In the genomic region with DNA sequence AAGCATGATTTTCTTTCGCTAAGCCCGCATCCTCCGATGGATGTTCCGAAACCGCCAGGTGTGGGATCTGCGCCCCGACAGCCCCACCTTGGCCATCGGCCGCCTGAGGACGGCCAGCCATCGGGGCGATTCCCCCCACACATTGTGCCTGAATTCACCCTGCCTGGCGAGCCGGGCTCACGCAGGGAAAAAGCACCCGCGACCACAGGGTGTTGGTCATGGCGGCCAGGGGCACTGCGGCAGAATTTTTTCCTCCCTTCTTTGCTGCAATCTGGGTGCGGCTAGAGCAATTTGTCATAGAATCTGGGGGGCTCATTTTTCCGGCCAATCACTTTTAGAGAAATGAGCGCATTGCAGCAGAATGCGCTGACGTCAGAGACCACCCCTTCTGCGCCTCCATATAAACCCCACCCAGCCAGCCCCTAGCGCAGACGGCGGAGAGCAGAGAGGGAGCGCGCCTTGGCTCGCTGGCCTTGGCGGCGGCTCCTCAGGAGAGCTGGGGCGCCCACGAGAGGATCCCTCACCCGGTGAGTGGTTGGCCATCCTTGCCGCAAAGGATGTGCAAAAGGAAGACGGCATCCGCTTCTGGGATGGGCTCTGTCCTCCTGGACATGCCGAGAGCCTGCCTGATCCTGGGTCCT, we compare ENCODE assay signal across 11 cellular contexts. TPM values are rescaled to one million over a fixed set of nuclear protein-coding genes. Genes with fewer than 3 reads are reported as not detected.
DNase-seq lines count a peak whose midpoint lies in the region; ATAC-seq and TF ChIP-seq lines count a peak whose summit lies in the region.
"Had no signal": no experiment of that assay in that cellular context is flagged by ENCODE, and none has a peak within 500 bp of the region (broad histone marks: within the 10 kb centered on the region; RNA-seq: fewer than 3 reads in every experiment).

A gene (plus strand): TSS at position 428 of the 641 bp plus-strand sequence.

- TF ChIP-seq POLR2A in breast epithelium (IDR thresholded peaks at IDR 0.05): peak; percentile 80

- no peaks in the 10 kb centered on the region for H3K4me1 ChIP-seq in breast epithelium

- ATAC-seq in naive thymus-derived CD8-positive, alpha-beta T cell: no peak
- ATAC-seq in HG02678 (IDR thresholded peaks at IDR 0.05; ENCODE audit: unreplicated experiment): no peak
- ATAC-seq: stimulated activated memory B cell treated with anti-CD40 and anti-IgM and Interleukin-4, amounts not matched to agents 10 μg/mL and 1 μg/mL and 100 μg/mL, for 72 hours had no signal

- DNase-seq in breast epithelium (ENCODE audit: low spot score in 2 of 2) (peak in 1 of 2 donors; percentile 21), MCF 10A (ENCODE audit: unreplicated experiment) (no peak), epithelial cell of esophagus (ENCODE audit: low read depth) (peak; percentile 23), KBM-7 (no peak), DMS79 (lab: John Stamatoyannopoulos, UW) (no peak), SKM-1 (lab: John Stamatoyannopoulos, UW; ENCODE audit: unreplicated experiment) (no peak)
- DNase-seq in naive thymus-derived CD8-positive, alpha-beta T cell: no peak
- DNase-seq: MV-4-11 had no signal

- TF ChIP-seq CTCF in breast epithelium (IDR thresholded peaks at IDR 0.05): no peak
- TF ChIP-seq CTCF in MCF 10A (IDR thresholded peaks at IDR 0.05; ENCODE audit: unreplicated experiment): no peak
- no peak for TF ChIP-seq CTCF in epithelial cell of esophagus (IDR thresholded peaks at IDR 0.05; ENCODE audit: insufficient read depth, low read depth, low read length, missing control alignments)

- peak within 1 kb of the TSS; percentile 45 to 67 for H3K27ac ChIP-seq in breast epithelium
- H3K27ac ChIP-seq: BLaER1 treated with 17β-estradiol and CSF1 and Interleukin-3, amounts not matched to agents 10 nM and 100 nM had no signal

- peaks cover 0 to 19% of the 10 kb centered on the region in 2 donors for H3K27me3 ChIP-seq in breast epithelium
- H3K27me3 ChIP-seq: BLaER1 treated with 17β-estradiol and CSF1 and Interleukin-3, amounts not matched to agents 10 nM and 100 nM had no signal

- no TSS peak for BruUV-seq in MCF 10A (replicated peaks; lab: Mats Ljungman, UMichigan)

- H3K4me3 Mint-ChIP-seq in MCF 10A (ENCODE audit: unreplicated experiment): no peak within 1 kb of the TSS
- H3K4me3 Mint-ChIP-seq in naive thymus-derived CD8-positive, alpha-beta T cell: peak within 1 kb of the TSS in 7 of 10 donors; percentile 24 to 62 (median 54)
- H3K4me3 Mint-ChIP-seq: stimulated activated memory B cell treated with anti-CD40 and anti-IgM and Interleukin-4, amounts not matched to agents 10 μg/mL and 1 μg/mL and 100 μg/mL, for 72 hours had no signal

- intact Hi-C loops in breast epithelium (cut with DNase I; ENCODE audit: low total_unique reads) (no loop called here), MCF 10A (cut with micrococcal nuclease) (no loop called here)

- no peaks in the 10 kb centered on the region for H3K36me3 Mint-ChIP-seq in MCF 10A (ENCODE audit: insufficient read depth, unreplicated experiment)
- H3K36me3 Mint-ChIP-seq in naive thymus-derived CD8-positive, alpha-beta T cell: peaks cover 0 to 6% (median 0%) of the 10 kb centered on the region in 3 donors

- in situ Hi-C loops in KBM-7 (cut with MboI; ENCODE audit: low pct_unique_long_range_greater_than_20kb, low sequenced_read_pairs): no loop called here

- no peaks in the 10 kb centered on the region for H3K36me3 ChIP-seq in breast epithelium
- H3K36me3 ChIP-seq: BLaER1 treated with 17β-estradiol and CSF1 and Interleukin-3, amounts not matched to agents 10 nM and 100 nM had no signal

- H3K27me3 Mint-ChIP-seq in MCF 10A (ENCODE audit: insufficient read depth, unreplicated experiment): peaks cover 26% of the 10 kb centered on the region
- peaks cover 15 to 76% (median 40%) of the 10 kb centered on the region in 5 donors for H3K27me3 Mint-ChIP-seq in naive thymus-derived CD8-positive, alpha-beta T cell

- no peak within 1 kb of the TSS for H3K27ac Mint-ChIP-seq in MCF 10A (ENCODE audit: low read depth, unreplicated experiment)
- H3K27ac Mint-ChIP-seq in naive thymus-derived CD8-positive, alpha-beta T cell: no peak within 1 kb of the TSS
- H3K27ac Mint-ChIP-seq: stimulated activated memory B cell treated with anti-CD40 and anti-IgM and Interleukin-4, amounts not matched to agents 10 μg/mL and 1 μg/mL and 100 μg/mL, for 72 hours had no signal

- POLR2A ChIA-PET in MCF 10A (lab: Yijun Ruan, JAX): no interaction called here
- POLR2A ChIA-PET in naive thymus-derived CD8-positive, alpha-beta T cell (lab: Charles Lee): no interaction called here

- H3K4me3 ChIP-seq in breast epithelium (peak within 1 kb of the TSS; percentile 43 to 56 (median 47)), epithelial cell of esophagus (ENCODE audit: low read length) (peak within 1 kb of the TSS; percentile 44)
- H3K4me3 ChIP-seq: BLaER1 treated with 17β-estradiol and CSF1 and Interleukin-3, amounts not matched to agents 10 nM and 100 nM had no signal

- peaks cover 6% of the 10 kb centered on the region for H3K9me3 Mint-ChIP-seq in MCF 10A (ENCODE audit: unreplicated experiment)
- peaks cover 0 to 13% (median 4%) of the 10 kb centered on the region in 9 donors for H3K9me3 Mint-ChIP-seq in naive thymus-derived CD8-positive, alpha-beta T cell

- CTCF ChIA-PET in MCF 10A (lab: Yijun Ruan, JAX): no interaction called here

- H3K4me1 Mint-ChIP-seq in MCF 10A (ENCODE audit: insufficient read depth, unreplicated experiment): no peaks in the 10 kb centered on the region
- peaks cover 2 to 17% (median 9%) of the 10 kb centered on the region in 4 donors for H3K4me1 Mint-ChIP-seq in naive thymus-derived CD8-positive, alpha-beta T cell
- H3K4me1 Mint-ChIP-seq: stimulated activated memory B cell treated with anti-CD40 and anti-IgM and Interleukin-4, amounts not matched to agents 10 μg/mL and 1 μg/mL and 100 μg/mL, for 72 hours had no signal

- peaks cover 3 to 9% of the 10 kb centered on the region in 2 donors for H3K9me3 ChIP-seq in breast epithelium

RNA-seq across cellular contexts. Expression of the gene that starts here (rescaled TPM):
- total RNA-seq in breast epithelium (10 to 100 TPM; 45.2 to 68.8 (median 49.8) TPM), MCF 10A (2022) (not detected in 2 replicates)
- not detected for total RNA-seq in naive thymus-derived CD8-positive, alpha-beta T cell
- polyA plus RNA-seq in naive thymus-derived CD8-positive, alpha-beta T cell: not detected

Comparison
In these comparisons a context has a peak if more than half of its experiments do, and no peak if none do; other contexts are left out.
1. RNA of the gene that starts here (total RNA-seq): 45.2 to 68.8 TPM in breast epithelium; not detected in naive thymus-derived CD8-positive, alpha-beta T cell and not detected in MCF 10A; every median in the first group is over 10 times any median in the second.